Comparison of ENCODE assay signal across 13 cellular contexts in genomic region chr3:152318512-152318911, GRCh38. TPM values are rescaled to one million over a fixed set of nuclear protein-coding genes. Genes with fewer than 3 reads are reported as not detected.
DNase-seq lines count a peak whose midpoint lies in the region; ATAC-seq and TF ChIP-seq lines count a peak whose summit lies in the region.
"Had no signal": no experiment of that assay in that cellular context is flagged by ENCODE, and none has a peak within 500 bp of the region (broad histone marks: within the 10 kb centered on the region; RNA-seq: fewer than 3 reads in every experiment).

No MANE protein-coding gene starts in this region.

- H4K20me1 ChIP-seq in SK-N-SH (ENCODE audit: insufficient read depth) (peaks cover 47% of the 10 kb centered on the region), smooth muscle cell (ENCODE audit: low read depth) (peaks cover 79% of the 10 kb centered on the region)

- H3K36me3 Mint-ChIP-seq in activated CD4-positive, alpha-beta T cell treated with anti-CD3 and anti-CD28 coated beads, Interleukin-2, amount 10 ng/mL, durations not matched to agents 24 days and 14 days (ENCODE audit: low read depth): peaks cover 36% of the 10 kb centered on the region

- H3K4me1 Mint-ChIP-seq in activated CD4-positive, alpha-beta T cell treated with anti-CD3 and anti-CD28 coated beads, Interleukin-2, amount 10 ng/mL, durations not matched to agents 24 days and 14 days: peaks cover 62% of the 10 kb centered on the region

- H3K27me3 Mint-ChIP-seq in activated CD4-positive, alpha-beta T cell treated with anti-CD3 and anti-CD28 coated beads, Interleukin-2, amount 10 ng/mL, durations not matched to agents 24 days and 14 days: no peaks in the 10 kb centered on the region

- H3K27me3 ChIP-seq in SK-N-SH (ENCODE audit: insufficient read depth): no peaks in the 10 kb centered on the region
- H3K27me3 ChIP-seq in iPS-20b (ENCODE audit: insufficient read depth, low read length): no peaks in the 10 kb centered on the region
- no peaks in the 10 kb centered on the region for H3K27me3 ChIP-seq in smooth muscle cell (ENCODE audit: low read depth)

- H3K79me2 ChIP-seq in SK-N-SH (ENCODE audit: insufficient read depth) (peaks cover 98% of the 10 kb centered on the region), smooth muscle cell (ENCODE audit: low read depth) (peaks cover 87% of the 10 kb centered on the region)

- no peak for ATAC-seq in HG03196 (IDR thresholded peaks at IDR 0.05; ENCODE audit: unreplicated experiment)

- H3K36me3 ChIP-seq in SK-N-SH (replicated peaks in 1 of 2; ENCODE audit: control insufficient read depth in 1 of 2, insufficient read depth in 2 of 2, low read length in 1 of 2): peaks cover 0 to 34% of the 10 kb centered on the region in 2 experiments
- H3K36me3 ChIP-seq in iPS-20b (ENCODE audit: insufficient read depth, low read depth, low read length): no peaks in the 10 kb centered on the region
- no peaks in the 10 kb centered on the region for H3K36me3 ChIP-seq in smooth muscle cell (ENCODE audit: low read depth)

- intact Hi-C loops in activated CD4-positive, alpha-beta T cell treated with anti-CD3 and anti-CD28 coated beads, Interleukin-2, amount 10 ng/mL, durations not matched to agents 24 days and 14 days (cut with micrococcal nuclease): no loop called here

- peak overlapping the region; percentile 59; the same call in 1 of the 2 replicates for H3K9ac ChIP-seq in SK-N-SH
- peak overlapping the region; percentile 6; the same call in 1 of the 2 replicates for H3K9ac ChIP-seq in iPS-20b (ENCODE audit: low read depth, low read length)
- H3K9ac ChIP-seq in smooth muscle cell (ENCODE audit: low read depth): peak overlapping the region; percentile 1

- peaks cover 54% of the 10 kb centered on the region for H3F3A ChIP-seq in SK-N-SH (replicated peaks; ENCODE audit: insufficient read depth)
- H3F3A ChIP-seq in smooth muscle cell (ENCODE audit: low read depth): no peaks in the 10 kb centered on the region

- DNase-seq in activated CD4-positive, alpha-beta T cell treated with anti-CD3 and anti-CD28 coated beads, Interleukin-2, amount 10 ng/mL, durations not matched to agents 24 days and 14 days: no peak
- no peak for DNase-seq in activated CD4-positive, alpha-beta T cell treated with anti-CD3 and anti-CD28 coated beads, Interleukin-2, amount 50 U/mL, for 1 hour
- DNase-seq in SK-N-SH: no peak
- no peak for DNase-seq in smooth muscle cell (lab: John Stamatoyannopoulos, UW; ENCODE audit: unreplicated experiment)
- no peak for DNase-seq in mesenteric fat pad (ENCODE audit: low spot score)
- no peak for DNase-seq in NAMALWA (ENCODE audit: low spot score)
- DNase-seq: activated CD4-positive, alpha-beta T cell treated with anti-CD3 and anti-CD28 coated beads, Interleukin-2, amount 50 U/mL, for 4 hours; amygdala; DMS53; NCI-H1092 treated with DMSO at 0.1 percent for 48 hours; NCI-H748 treated with DMSO at 0.1 percent for 48 hours had no signal

- TF ChIP-seq CTCF in SK-N-SH (IDR thresholded peaks at IDR 0.05): no peak
- no peak for TF ChIP-seq CTCF in smooth muscle cell (IDR thresholded peaks at IDR 0.05; ENCODE audit: borderline replicate concordance, insufficient read depth, poor library complexity, severe bottlenecking)

- POLR2A ChIA-PET in SK-N-SH (lab: Yijun Ruan, JAX): no interaction called here

- no peaks in the 10 kb centered on the region for H3K9me2 ChIP-seq in SK-N-SH

- TF ChIP-seq RAD21 in SK-N-SH (IDR thresholded peaks at IDR 0.05; ENCODE audit: low read length): no peak

- no peak for TF ChIP-seq EP300 in SK-N-SH (IDR thresholded peaks at IDR 0.05; ENCODE audit: borderline replicate concordance in 1 of 2, low read depth in 1 of 2, low read length in 1 of 2)

- peak overlapping the region; percentile 41 for H3K27ac Mint-ChIP-seq in activated CD4-positive, alpha-beta T cell treated with anti-CD3 and anti-CD28 coated beads, Interleukin-2, amount 10 ng/mL, durations not matched to agents 24 days and 14 days

- H3K4me1 ChIP-seq in SK-N-SH (ENCODE audit: control insufficient read depth in 1 of 2, insufficient read depth in 2 of 2, low read depth in 1 of 2, low read length in 1 of 2) (peaks cover 15 to 48% of the 10 kb centered on the region in 2 experiments), iPS-20b (ENCODE audit: insufficient read depth, low read length) (peaks cover 18% of the 10 kb centered on the region), smooth muscle cell (ENCODE audit: low read depth) (peaks cover 7% of the 10 kb centered on the region)

- CTCF ChIA-PET in SK-N-SH (lab: Yijun Ruan, JAX): interaction anchor here (1.0 to 1.7 kb wide), 4 partner anchors 10 to 153 kb away, joined by 3 to 4 read pairs (median 4); no protein-coding TSS in a partner anchor

- peak overlapping the region in 1 of 2 experiments; percentile 13; a peak in 1 of 4 replicates for H3K4me3 ChIP-seq in SK-N-SH (ENCODE audit: low read depth in 2 of 2, low read length in 1 of 2)
- H3K4me3 ChIP-seq in iPS-20b (ENCODE audit: low read length): no peak overlapping the region
- H3K4me3 ChIP-seq in smooth muscle cell: no peak overlapping the region

- no peaks in the 10 kb centered on the region; the same call in 1 of the 2 replicates for H3K9me3 ChIP-seq in SK-N-SH
- H3K9me3 ChIP-seq in iPS-20b (ENCODE audit: insufficient read depth, low read depth, low read length): no peaks in the 10 kb centered on the region
- no peaks in the 10 kb centered on the region for H3K9me3 ChIP-seq in smooth muscle cell (replicated peaks; ENCODE audit: low read depth)

- no peak overlapping the region for H3K4me3 Mint-ChIP-seq in activated CD4-positive, alpha-beta T cell treated with anti-CD3 and anti-CD28 coated beads, Interleukin-2, amount 10 ng/mL, durations not matched to agents 24 days and 14 days

- peak overlapping the region; percentile 47 for H3K4me2 ChIP-seq in SK-N-SH
- H3K4me2 ChIP-seq in smooth muscle cell: no peak overlapping the region

- H3K27ac ChIP-seq in SK-N-SH (ENCODE audit: low read depth in 2 of 2, low read length in 1 of 2): peak overlapping the region; percentile 16 to 86; a peak in 3 of 4 replicates
- no peak overlapping the region for H3K27ac ChIP-seq in iPS-20b (ENCODE audit: low read length)
- H3K27ac ChIP-seq in smooth muscle cell (ENCODE audit: low read depth): peak overlapping the region; percentile 64

- no peaks in the 10 kb centered on the region for H3K9me3 Mint-ChIP-seq in activated CD4-positive, alpha-beta T cell treated with anti-CD3 and anti-CD28 coated beads, Interleukin-2, amount 10 ng/mL, durations not matched to agents 24 days and 14 days

- no peak overlapping the region for H2AFZ ChIP-seq in SK-N-SH (ENCODE audit: low read depth)
- no peak overlapping the region for H2AFZ ChIP-seq in smooth muscle cell (ENCODE audit: low read depth)

TF ChIP-seq in SK-N-SH, 30 proteins besides CTCF, POLR2A, EP300 and RAD21 (continues in another document):
- TF ChIP-seq USF1 (IDR thresholded peaks at IDR 0.05; ENCODE audit: borderline replicate concordance, low read depth) (no peak), TCF12 (IDR thresholded peaks at IDR 0.05) (no peak), GABPA (IDR thresholded peaks at IDR 0.05; ENCODE audit: low read depth) (no peak), MXI1 (IDR thresholded peaks at IDR 0.05; ENCODE audit: low read depth, low read length) (no peak), RFX5 (IDR thresholded peaks at IDR 0.05; ENCODE audit: low read length) (no peak), ZBTB33 (IDR thresholded peaks at IDR 0.05; ENCODE audit: borderline replicate concordance, low read depth) (no peak)

RNA-seq across cellular contexts. Expression of gene MBNL1, which starts 49.8 kb away (rescaled TPM):
- 296 and 298 TPM in 2 replicates for total RNA-seq in activated CD4-positive, alpha-beta T cell treated with anti-CD3 and anti-CD28 coated beads, Interleukin-2, amount 10 ng/mL, durations not matched to agents 24 days and 14 days
- 44.3 and 65.1 TPM in 2 replicates for polyA plus RNA-seq in SK-N-SH (2012; rRNA removed)
- 53.4 and 63.3 TPM in 2 replicates for polyA plus RNA-seq in SK-N-SH (2012; cell fraction: cytosol; rRNA removed)
- 56.9 and 69.6 TPM in 2 replicates for polyA plus RNA-seq in SK-N-SH (2012; cell fraction: nucleus; rRNA removed)
- total RNA-seq in smooth muscle cell: 126 and 128 TPM in 2 replicates
- 19.5 and 22.0 TPM in 2 replicates for polyA plus RNA-seq in smooth muscle cell
- total RNA-seq in mesenteric fat pad: 284 TPM

Comparison
In these comparisons a context has a peak if more than half of its experiments do, and no peak if none do; other contexts are left out.
1. H3K9ac ChIP-seq: peak in every context shown above with its lines; median percentile 59 in SK-N-SH; 6 in iPS-20b; 1 in smooth muscle cell.